ENCODE assay signal across 8 cellular contexts in genomic region chr12:106138279-106138645, GRCh38. TPM values are rescaled to one million over a fixed set of nuclear protein-coding genes. Genes with fewer than 3 reads are reported as not detected.
DNase-seq lines count a peak whose midpoint lies in the region; TF ChIP-seq lines count a peak whose summit lies in the region.

No MANE protein-coding gene starts in this region.

- H3K9me3 ChIP-seq in SK-N-SH, result no peaks in the 10 kb centered on the region
- no peaks in the 10 kb centered on the region for H3K9me3 ChIP-seq in prostate gland

- peak overlapping the region; percentile 80 to 85 for H3K4me3 ChIP-seq in SK-N-SH (ENCODE audit: low read depth in 2 of 2, low read length in 1 of 2)
- peak overlapping the region; percentile 78 for H3K4me3 ChIP-seq in fibroblast of villous mesenchyme (ENCODE audit: low read depth, low read length)
- H3K4me3 ChIP-seq in prostate gland, result peak overlapping the region; percentile 63 to 76

- H3K9me2 ChIP-seq in SK-N-SH, result no peaks in the 10 kb centered on the region

- intact Hi-C loops in prostate gland (cut with DNase I), result loop anchor here (5.0 to 10.0 kb wide), 3 partner anchors 293 to 716 kb away; no protein-coding TSS in a partner anchor

- H3K27me3 ChIP-seq in SK-N-SH (ENCODE audit: insufficient read depth), result no peaks in the 10 kb centered on the region
- H3K27me3 ChIP-seq in prostate gland (replicated peaks; ENCODE audit: insufficient read depth), result no peaks in the 10 kb centered on the region

- H3K79me2 ChIP-seq in SK-N-SH (ENCODE audit: insufficient read depth), result peaks cover 74% of the 10 kb centered on the region

- peak overlapping the region; percentile 86 for H3K9ac ChIP-seq in SK-N-SH

- peak; percentile 28 for DNase-seq in GM13976 (ENCODE audit: low spot score)
- no peak for DNase-seq in SK-N-SH
- no peak for DNase-seq in fibroblast of villous mesenchyme (ENCODE audit: low read depth)
- no peak for DNase-seq in prostate gland (ENCODE audit: low spot score)
- DNase-seq in NCI-H187 (lab: John Stamatoyannopoulos, UW), result no peak
- no peak for DNase-seq in central memory CD4-positive, alpha-beta T cell
- no peak for DNase-seq in dedifferentiated amniotic fluid mesenchymal stem cell (ENCODE audit: extremely low spot score)
- no peak for DNase-seq in dermis blood vessel endothelial cell

- H3K4me2 ChIP-seq in SK-N-SH, result peak overlapping the region; percentile 88

- H3K36me3 ChIP-seq in SK-N-SH (replicated peaks in 1 of 2; ENCODE audit: control insufficient read depth in 1 of 2, insufficient read depth in 2 of 2, low read length in 1 of 2) (peaks cover 0 to 2% of the 10 kb centered on the region in 2 experiments), prostate gland (no peaks in the 10 kb centered on the region)

- no peak overlapping the region for H2AFZ ChIP-seq in SK-N-SH (ENCODE audit: low read depth)

- no peak for TF ChIP-seq POLR2A in prostate gland (IDR thresholded peaks at IDR 0.05)

- 0% methylated on average over 23 of the region's 31 CpGs for WGBS in SK-N-SH (ENCODE audit: low lambda C conversion rate)
- 3% methylated on average over 20 of the region's 31 CpGs for WGBS in prostate gland

- no peak for TF ChIP-seq RAD21 in SK-N-SH (IDR thresholded peaks at IDR 0.05; ENCODE audit: low read length)

- H3K4me1 ChIP-seq in SK-N-SH (ENCODE audit: control insufficient read depth in 1 of 2, insufficient read depth in 2 of 2, low read depth in 1 of 2, low read length in 1 of 2), result peaks cover 8 to 17% of the 10 kb centered on the region in 2 experiments
- no peaks in the 10 kb centered on the region for H3K4me1 ChIP-seq in prostate gland (replicated peaks)

- POLR2A ChIA-PET in SK-N-SH (lab: Yijun Ruan, JAX), result interaction anchor here (1.2 kb wide), 1 partner anchor 718 kb away, joined by 4 read pairs; no protein-coding TSS in a partner anchor

- no peak for TF ChIP-seq EP300 in SK-N-SH (IDR thresholded peaks at IDR 0.05; ENCODE audit: borderline replicate concordance in 1 of 2, low read depth in 1 of 2, low read length in 1 of 2)

- H3K27ac ChIP-seq in SK-N-SH (ENCODE audit: low read depth in 2 of 2, low read length in 1 of 2) (peak overlapping the region; percentile 65 to 69), prostate gland (peak overlapping the region; percentile 89 to 92)

- TF ChIP-seq CTCF in GM13976 (IDR thresholded peaks at IDR 0.05; ENCODE audit: borderline replicate concordance, control extremely low read depth, extremely low read depth, insufficient read depth, missing control alignments) (no peak), SK-N-SH (IDR thresholded peaks at IDR 0.05) (no peak), fibroblast of villous mesenchyme (IDR thresholded peaks at IDR 0.05; ENCODE audit: insufficient read depth, low read depth, low read length) (no peak), prostate gland (IDR thresholded peaks at IDR 0.05) (no peak)

- peaks cover 11% of the 10 kb centered on the region for H4K20me1 ChIP-seq in SK-N-SH (ENCODE audit: insufficient read depth)

- peaks cover 7% of the 10 kb centered on the region for H3F3A ChIP-seq in SK-N-SH (replicated peaks; ENCODE audit: insufficient read depth)

- CTCF ChIA-PET in SK-N-SH (lab: Yijun Ruan, JAX), result interaction anchor here (1.4 to 4.6 kb wide), 6 partner anchors 11 to 717 kb away, joined by 3 to 76 read pairs (median 12); no protein-coding TSS in a partner anchor

- in situ Hi-C loops in GM13976 (cut with MboI; ENCODE audit: low sequenced_read_pairs, unreplicated experiment), result loop anchor here (10.0 to 25.0 kb wide), 2 partner anchors 426 to 713 kb away; no protein-coding TSS in a partner anchor

TF ChIP-seq in SK-N-SH, 30 proteins besides CTCF, POLR2A, EP300 and RAD21:
- TF ChIP-seq IRF3 (IDR thresholded peaks at IDR 0.05; ENCODE audit: low read depth, low read length) (no peak), USF1 (IDR thresholded peaks at IDR 0.05; ENCODE audit: borderline replicate concordance, low read depth) (no peak), TCF12 (IDR thresholded peaks at IDR 0.05) (no peak), FOSL2 (IDR thresholded peaks at IDR 0.05; ENCODE audit: borderline replicate concordance, low read depth) (no peak), TAF1 (IDR thresholded peaks at IDR 0.05; ENCODE audit: borderline replicate concordance, low read depth, low read length) (no peak), POLR2AphosphoS5 (IDR thresholded peaks at IDR 0.05; ENCODE audit: low read depth, low read length) (no peak), NFIC (IDR thresholded peaks at IDR 0.05; ENCODE audit: borderline replicate concordance) (no peak), GABPA (IDR thresholded peaks at IDR 0.05; ENCODE audit: low read depth) (no peak), RFX5 (IDR thresholded peaks at IDR 0.05; ENCODE audit: low read length) (no peak), GATA2 (CRISPR knock-in tag; IDR thresholded peaks at IDR 0.05) (no peak)
- TF ChIP-seq, protein P1, sequence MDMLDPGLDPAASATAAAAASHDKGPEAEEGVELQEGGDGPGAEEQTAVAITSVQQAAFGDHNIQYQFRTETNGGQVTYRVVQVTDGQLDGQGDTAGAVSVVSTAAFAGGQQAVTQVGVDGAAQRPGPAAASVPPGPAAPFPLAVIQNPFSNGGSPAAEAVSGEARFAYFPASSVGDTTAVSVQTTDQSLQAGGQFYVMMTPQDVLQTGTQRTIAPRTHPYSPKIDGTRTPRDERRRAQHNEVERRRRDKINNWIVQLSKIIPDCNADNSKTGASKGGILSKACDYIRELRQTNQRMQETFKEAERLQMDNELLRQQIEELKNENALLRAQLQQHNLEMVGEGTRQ (IDR thresholded peaks at IDR 0.05; ENCODE audit: borderline replicate concordance, low read depth, low read length), result no peak
- TF ChIP-seq, protein P2, sequence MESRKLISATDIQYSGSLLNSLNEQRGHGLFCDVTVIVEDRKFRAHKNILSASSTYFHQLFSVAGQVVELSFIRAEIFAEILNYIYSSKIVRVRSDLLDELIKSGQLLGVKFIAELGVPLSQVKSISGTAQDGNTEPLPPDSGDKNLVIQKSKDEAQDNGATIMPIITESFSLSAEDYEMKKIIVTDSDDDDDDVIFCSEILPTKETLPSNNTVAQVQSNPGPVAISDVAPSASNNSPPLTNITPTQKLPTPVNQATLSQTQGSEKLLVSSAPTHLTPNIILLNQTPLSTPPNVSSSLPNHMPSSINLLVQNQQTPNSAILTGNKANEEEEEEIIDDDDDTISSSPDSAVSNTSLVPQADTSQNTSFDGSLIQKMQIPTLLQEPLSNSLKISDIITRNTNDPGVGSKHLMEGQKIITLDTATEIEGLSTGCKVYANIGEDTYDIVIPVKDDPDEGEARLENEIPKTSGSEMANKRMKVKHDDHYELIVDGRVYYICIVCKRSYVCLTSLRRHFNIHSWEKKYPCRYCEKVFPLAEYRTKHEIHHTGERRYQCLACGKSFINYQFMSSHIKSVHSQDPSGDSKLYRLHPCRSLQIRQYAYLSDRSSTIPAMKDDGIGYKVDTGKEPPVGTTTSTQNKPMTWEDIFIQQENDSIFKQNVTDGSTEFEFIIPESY (IDR thresholded peaks at IDR 0.05; ENCODE audit: borderline replicate concordance, low read depth), result no peak

RNA-seq across cellular contexts. Expression of gene NUAK1, which starts 0.5 kb away (rescaled TPM):
- polyA plus RNA-seq in SK-N-SH (2012; rRNA removed), result 8.1 and 11.3 TPM in 2 replicates
- 9.5 and 10.7 TPM in 2 replicates for polyA plus RNA-seq in SK-N-SH (2012; cell fraction: cytosol; rRNA removed)
- 12.0 and 18.7 TPM in 2 replicates for polyA plus RNA-seq in SK-N-SH (2012; cell fraction: nucleus; rRNA removed)
- total RNA-seq in fibroblast of villous mesenchyme (82.8 and 84.6 TPM in 2 replicates), prostate gland (10 to 100 TPM in 1 of 2 donors, 1 to 10 TPM in 1; 9.6 to 16.0 TPM), dermis blood vessel endothelial cell (73.9 and 158 TPM in 2 replicates)
